In the genomic region with DNA sequence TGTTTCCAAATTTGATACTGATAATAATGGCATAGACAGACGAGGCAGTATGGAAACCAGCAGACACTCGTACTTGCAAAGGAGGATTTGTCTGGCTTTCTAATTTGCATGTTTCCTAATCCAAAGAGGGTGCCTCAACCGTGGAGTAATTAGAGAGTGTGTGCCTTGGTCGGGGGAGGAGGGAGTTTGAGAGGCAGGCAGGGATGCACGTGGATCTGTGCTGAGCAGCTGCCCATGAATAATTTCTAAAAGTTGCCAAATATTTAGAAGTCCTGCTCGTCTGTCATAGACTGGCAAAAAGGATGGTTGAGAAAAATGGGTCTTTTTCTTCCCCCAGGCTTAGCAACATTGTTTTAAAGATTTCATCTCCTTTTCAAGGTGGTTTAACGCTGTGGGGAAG, we compare ENCODE assay signal across 2 cellular contexts.
TF ChIP-seq lines count a peak whose summit lies in the region.

No MANE protein-coding gene starts in this region.

TF ChIP-seq in endothelial cell of umbilical vein, 7 proteins besides CTCF, POLR2A, EP300 and RAD21 (continued from another document):
- TF ChIP-seq FOS (IDR thresholded peaks at IDR 0.05; ENCODE audit: borderline replicate concordance, insufficient read depth, low read length) (no peak), JUN (IDR thresholded peaks at IDR 0.05; ENCODE audit: borderline replicate concordance, insufficient read depth, insufficient read length, low read depth) (no peak), MYC (IDR thresholded peaks at IDR 0.05; ENCODE audit: low read depth, low read length) (no peak), POLR2AphosphoS5 (IDR thresholded peaks at IDR 0.05; ENCODE audit: insufficient read depth, low read depth, low read length) (no peak)
- TF ChIP-seq, protein P1, sequence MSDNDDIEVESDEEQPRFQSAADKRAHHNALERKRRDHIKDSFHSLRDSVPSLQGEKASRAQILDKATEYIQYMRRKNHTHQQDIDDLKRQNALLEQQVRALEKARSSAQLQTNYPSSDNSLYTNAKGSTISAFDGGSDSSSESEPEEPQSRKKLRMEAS (IDR thresholded peaks at IDR 0.05; ENCODE audit: insufficient read depth, insufficient read length), result no peak

TF ChIP-seq in HepG2, 621 proteins besides CTCF, POLR2A, EP300 and RAD21 (continued from another document):
- TF ChIP-seq, protein P2, sequence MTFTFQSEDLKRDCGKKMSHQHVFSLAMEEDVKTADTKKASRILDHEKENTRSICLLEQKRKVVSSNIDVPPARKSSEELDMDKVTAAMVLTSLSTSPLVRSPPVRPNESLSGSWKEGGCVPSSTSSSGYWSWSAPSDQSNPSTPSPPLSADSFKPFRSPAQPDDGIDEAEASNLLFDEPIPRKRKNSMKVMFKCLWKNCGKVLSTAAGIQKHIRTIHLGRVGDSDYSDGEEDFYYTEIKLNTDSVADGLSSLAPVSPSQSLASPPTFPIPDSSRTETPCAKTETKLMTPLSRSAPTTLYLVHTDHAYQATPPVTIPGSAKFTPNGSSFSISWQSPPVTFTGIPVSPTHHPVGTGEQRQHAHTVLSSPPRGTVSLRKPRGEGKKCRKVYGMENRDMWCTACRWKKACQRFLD (CRISPR knock-in tag; IDR thresholded peaks at IDR 0.05; ENCODE audit: borderline replicate concordance), result no peak
- TF ChIP-seq ZNF329 (CRISPR knock-in tag; IDR thresholded peaks at IDR 0.05; ENCODE audit: low read depth) (no peak), IKZF1 (IDR thresholded peaks at IDR 0.05) (no peak), NFRKB (IDR thresholded peaks at IDR 0.05) (no peak), ZNF234 (CRISPR knock-in tag; conservative IDR thresholded peaks at IDR 0.05) (no peak), CHCHD3 (CRISPR knock-in tag; IDR thresholded peaks at IDR 0.05) (no peak), RFXAP (CRISPR knock-in tag; IDR thresholded peaks at IDR 0.05; ENCODE audit: borderline replicate concordance) (no peak), TMF1 (CRISPR knock-in tag; IDR thresholded peaks at IDR 0.05; ENCODE audit: low read depth) (no peak), ZFY (CRISPR knock-in tag; IDR thresholded peaks at IDR 0.05) (no peak), IRX3 (CRISPR knock-in tag; IDR thresholded peaks at IDR 0.05; ENCODE audit: borderline replicate concordance, low read depth) (no peak), CENPT (CRISPR knock-in tag; IDR thresholded peaks at IDR 0.05; ENCODE audit: low read depth) (no peak), TOPORS (CRISPR knock-in tag; IDR thresholded peaks at IDR 0.05) (no peak), U2AF1 (optimal IDR thresholded peaks at IDR 0.05; ENCODE audit: low read depth, low read length) (no peak), MTF2 (CRISPR knock-in tag; IDR thresholded peaks at IDR 0.05; ENCODE audit: borderline replicate concordance) (no peak)
- TF ChIP-seq, protein P3, sequence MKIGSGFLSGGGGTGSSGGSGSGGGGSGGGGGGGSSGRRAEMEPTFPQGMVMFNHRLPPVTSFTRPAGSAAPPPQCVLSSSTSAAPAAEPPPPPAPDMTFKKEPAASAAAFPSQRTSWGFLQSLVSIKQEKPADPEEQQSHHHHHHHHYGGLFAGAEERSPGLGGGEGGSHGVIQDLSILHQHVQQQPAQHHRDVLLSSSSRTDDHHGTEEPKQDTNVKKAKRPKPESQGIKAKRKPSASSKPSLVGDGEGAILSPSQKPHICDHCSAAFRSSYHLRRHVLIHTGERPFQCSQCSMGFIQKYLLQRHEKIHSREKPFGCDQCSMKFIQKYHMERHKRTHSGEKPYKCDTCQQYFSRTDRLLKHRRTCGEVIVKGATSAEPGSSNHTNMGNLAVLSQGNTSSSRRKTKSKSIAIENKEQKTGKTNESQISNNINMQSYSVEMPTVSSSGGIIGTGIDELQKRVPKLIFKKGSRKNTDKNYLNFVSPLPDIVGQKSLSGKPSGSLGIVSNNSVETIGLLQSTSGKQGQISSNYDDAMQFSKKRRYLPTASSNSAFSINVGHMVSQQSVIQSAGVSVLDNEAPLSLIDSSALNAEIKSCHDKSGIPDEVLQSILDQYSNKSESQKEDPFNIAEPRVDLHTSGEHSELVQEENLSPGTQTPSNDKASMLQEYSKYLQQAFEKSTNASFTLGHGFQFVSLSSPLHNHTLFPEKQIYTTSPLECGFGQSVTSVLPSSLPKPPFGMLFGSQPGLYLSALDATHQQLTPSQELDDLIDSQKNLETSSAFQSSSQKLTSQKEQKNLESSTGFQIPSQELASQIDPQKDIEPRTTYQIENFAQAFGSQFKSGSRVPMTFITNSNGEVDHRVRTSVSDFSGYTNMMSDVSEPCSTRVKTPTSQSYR (CRISPR knock-in tag; IDR thresholded peaks at IDR 0.05; ENCODE audit: borderline replicate concordance), result no peak
- TF ChIP-seq, protein P4, sequence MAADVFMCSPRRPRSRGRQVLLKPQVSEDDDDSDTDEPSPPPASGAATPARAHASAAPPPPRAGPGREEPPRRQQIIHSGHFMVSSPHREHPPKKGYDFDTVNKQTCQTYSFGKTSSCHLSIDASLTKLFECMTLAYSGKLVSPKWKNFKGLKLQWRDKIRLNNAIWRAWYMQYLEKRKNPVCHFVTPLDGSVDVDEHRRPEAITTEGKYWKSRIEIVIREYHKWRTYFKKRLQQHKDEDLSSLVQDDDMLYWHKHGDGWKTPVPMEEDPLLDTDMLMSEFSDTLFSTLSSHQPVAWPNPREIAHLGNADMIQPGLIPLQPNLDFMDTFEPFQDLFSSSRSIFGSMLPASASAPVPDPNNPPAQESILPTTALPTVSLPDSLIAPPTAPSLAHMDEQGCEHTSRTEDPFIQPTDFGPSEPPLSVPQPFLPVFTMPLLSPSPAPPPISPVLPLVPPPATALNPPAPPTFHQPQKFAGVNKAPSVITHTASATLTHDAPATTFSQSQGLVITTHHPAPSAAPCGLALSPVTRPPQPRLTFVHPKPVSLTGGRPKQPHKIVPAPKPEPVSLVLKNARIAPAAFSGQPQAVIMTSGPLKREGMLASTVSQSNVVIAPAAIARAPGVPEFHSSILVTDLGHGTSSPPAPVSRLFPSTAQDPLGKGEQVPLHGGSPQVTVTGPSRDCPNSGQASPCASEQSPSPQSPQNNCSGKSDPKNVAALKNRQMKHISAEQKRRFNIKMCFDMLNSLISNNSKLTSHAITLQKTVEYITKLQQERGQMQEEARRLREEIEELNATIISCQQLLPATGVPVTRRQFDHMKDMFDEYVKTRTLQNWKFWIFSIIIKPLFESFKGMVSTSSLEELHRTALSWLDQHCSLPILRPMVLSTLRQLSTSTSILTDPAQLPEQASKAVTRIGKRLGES (CRISPR knock-in tag; IDR thresholded peaks at IDR 0.05; ENCODE audit: borderline replicate concordance), result no peak
- TF ChIP-seq, protein P5, sequence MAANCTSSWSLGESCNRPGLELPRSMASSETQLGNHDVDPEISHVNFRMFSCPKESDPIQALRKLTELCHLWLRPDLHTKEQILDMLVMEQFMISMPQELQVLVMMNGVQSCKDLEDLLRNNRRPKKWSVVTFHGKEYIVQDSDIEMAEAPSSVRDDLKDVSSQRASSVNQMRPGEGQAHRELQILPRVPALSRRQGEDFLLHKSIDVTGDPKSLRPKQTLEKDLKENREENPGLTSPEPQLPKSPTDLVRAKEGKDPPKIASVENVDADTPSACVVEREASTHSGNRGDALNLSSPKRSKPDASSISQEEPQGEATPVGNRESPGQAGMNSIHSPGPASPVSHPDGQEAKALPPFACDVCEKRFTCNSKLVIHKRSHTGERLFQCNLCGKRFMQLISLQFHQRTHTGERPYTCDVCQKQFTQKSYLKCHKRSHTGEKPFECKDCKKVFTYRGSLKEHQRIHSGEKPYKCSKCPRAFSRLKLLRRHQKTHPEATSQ (CRISPR knock-in tag; IDR thresholded peaks at IDR 0.05; ENCODE audit: borderline replicate concordance), result no peak
